23 cellular contexts compared by ENCODE assay signal in the genomic region with DNA sequence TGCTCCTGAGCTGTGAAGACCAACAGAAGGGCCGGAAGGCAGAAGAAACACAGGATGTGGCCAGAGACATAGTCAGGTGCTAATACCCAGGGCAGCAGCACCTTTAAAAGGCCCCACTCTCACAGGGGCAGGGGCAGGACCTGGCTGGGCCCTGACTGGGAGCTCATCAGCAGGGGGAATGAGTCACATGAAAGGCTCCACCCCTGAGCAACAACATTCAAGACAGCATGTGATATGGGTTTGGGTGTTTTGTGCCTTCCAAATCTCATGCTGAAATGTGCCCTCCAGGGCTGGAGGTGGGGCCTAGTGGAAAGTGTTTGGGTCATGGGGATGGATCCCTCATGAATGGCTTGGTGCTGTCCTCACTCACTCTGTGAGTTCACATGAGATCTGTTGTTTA.
DNase-seq lines count a peak whose midpoint lies in the region; ATAC-seq and TF ChIP-seq lines count a peak whose summit lies in the region.
"Had no signal": no experiment of that assay in that cellular context is flagged by ENCODE, and none has a peak within 500 bp of the region (broad histone marks: within the 10 kb centered on the region; RNA-seq: fewer than 3 reads in every experiment).

No MANE protein-coding gene starts in this region.

- POLR2A ChIA-PET in GM10248 (lab: Yijun Ruan, JAX) = no interaction called here

- ATAC-seq in activated naive CD8-positive, alpha-beta T cell treated with anti-CD3 and anti-CD28 coated beads, Interleukin-2, amount 50 U/mL, for 24 hours = peak; percentile 69
- ATAC-seq in natural killer cell = peak; percentile 81 to 96 (median 86)
- ATAC-seq: body of pancreas, lower lobe of right lung, Panc1, right cardiac atrium had no signal

- no peak for TF ChIP-seq CTCF in natural killer cell (IDR thresholded peaks at IDR 0.05)
- TF ChIP-seq CTCF in GM10248 (IDR thresholded peaks at IDR 0.05; ENCODE audit: control extremely low read depth, extremely low read depth, low read depth, missing control alignments) = no peak

- CTCF ChIA-PET in GM10248 (lab: Yijun Ruan, JAX) = no interaction called here

- peaks cover 26% of the 10 kb centered on the region for H3K4me1 Mint-ChIP-seq in activated naive CD8-positive, alpha-beta T cell treated with anti-CD3 and anti-CD28 coated beads, Interleukin-2, amount 50 U/mL, for 24 hours
- peaks cover 26 to 33% of the 10 kb centered on the region in 2 donors for H3K4me1 Mint-ChIP-seq in natural killer cell

- H3K9me3 Mint-ChIP-seq in activated naive CD8-positive, alpha-beta T cell treated with anti-CD3 and anti-CD28 coated beads, Interleukin-2, amount 50 U/mL, for 24 hours = peaks cover 11% of the 10 kb centered on the region
- H3K9me3 Mint-ChIP-seq in natural killer cell = no peaks in the 10 kb centered on the region

- intact Hi-C loops in natural killer cell (cut with micrococcal nuclease) = loop anchor here (5.0 kb wide), 1 partner anchor 35 kb away; no protein-coding TSS in a partner anchor

- no peaks in the 10 kb centered on the region for H3K27me3 Mint-ChIP-seq in activated naive CD8-positive, alpha-beta T cell treated with anti-CD3 and anti-CD28 coated beads, Interleukin-2, amount 50 U/mL, for 24 hours
- H3K27me3 Mint-ChIP-seq in natural killer cell (ENCODE audit: low read depth in 2 of 2) = peaks cover 2 to 3% of the 10 kb centered on the region in 2 donors

- no peaks in the 10 kb centered on the region for H3K36me3 ChIP-seq in H7 (replicated peaks; ENCODE audit: control insufficient read depth, insufficient read depth, low read length)
- H3K36me3 ChIP-seq: BE2C, lower lobe of right lung, stomach had no signal

- H3K36me3 Mint-ChIP-seq in activated naive CD8-positive, alpha-beta T cell treated with anti-CD3 and anti-CD28 coated beads, Interleukin-2, amount 50 U/mL, for 24 hours (ENCODE audit: low read depth) = peaks cover 4% of the 10 kb centered on the region
- no peaks in the 10 kb centered on the region for H3K36me3 Mint-ChIP-seq in natural killer cell

- no peak overlapping the region for H3K4me3 Mint-ChIP-seq in activated naive CD8-positive, alpha-beta T cell treated with anti-CD3 and anti-CD28 coated beads, Interleukin-2, amount 50 U/mL, for 24 hours
- H3K4me3 Mint-ChIP-seq in natural killer cell = no peak overlapping the region
- H3K4me3 Mint-ChIP-seq: activated naive CD8-positive, alpha-beta T cell had no signal

- DNase-seq in NK-92 treated with Interleukin-12 subunit alpha and Interleukin-12 subunit beta, amount 100 ng/mL, for 24 hours (lab: John Stamatoyannopoulos, UW) = peak; percentile 75
- DNase-seq in NK-92 (lab: John Stamatoyannopoulos, UW; ENCODE audit: unreplicated experiment) = no peak
- peak; percentile 25 for DNase-seq in COLO829 (ENCODE audit: low spot score)
- DNase-seq in activated naive CD8-positive, alpha-beta T cell treated with anti-CD3 and anti-CD28 coated beads, Interleukin-2, amount 50 U/mL, for 24 hours = peak; percentile 10
- peak; percentile 39 for DNase-seq in natural killer cell
- no peak for DNase-seq in H7
- no peak for DNase-seq in GM10248 (ENCODE audit: extremely low spot score)
- no peak for DNase-seq in activated naive CD4-positive, alpha-beta T cell treated with anti-CD3 and anti-CD28 coated beads, Interleukin-2, amount 50 U/mL, for 16 hours
- DNase-seq: 8988T; activated CD4-positive, alpha-beta T cell treated with anti-CD3 and anti-CD28 coated beads for 1 hour; BE2C; body of pancreas; GOT3; lower lobe of right lung; NCI-H1436; NCI-H82; right cardiac atrium; stomach; T-helper 9 cell; trophoblast cell had no signal

- H3K4me3 ChIP-seq in H7 (ENCODE audit: insufficient read depth, low read depth, low read length) = no peak overlapping the region
- H3K4me3 ChIP-seq: body of pancreas, coronary artery, lower lobe of right lung, stomach had no signal

- H3K27ac Mint-ChIP-seq in activated naive CD8-positive, alpha-beta T cell treated with anti-CD3 and anti-CD28 coated beads, Interleukin-2, amount 50 U/mL, for 24 hours = no peak overlapping the region
- peak overlapping the region; percentile 64 to 84 for H3K27ac Mint-ChIP-seq in natural killer cell
- H3K27ac Mint-ChIP-seq: activated naive CD8-positive, alpha-beta T cell had no signal

- no peaks in the 10 kb centered on the region for H3K27me3 ChIP-seq in H7 (ENCODE audit: control insufficient read depth, insufficient read depth, low read length)
- H3K27me3 ChIP-seq: BE2C, body of pancreas, stomach had no signal

Comparison
In these comparisons a context has a peak if more than half of its experiments do, and no peak if none do; other contexts are left out.
1. DNase-seq: peak in NK-92 treated with Interleukin-12 subunit alpha and Interleukin-12 subunit beta, amount 100 ng/mL, for 24 hours (single experiment), COLO829 (single experiment), activated naive CD8-positive, alpha-beta T cell treated with anti-CD3 and anti-CD28 coated beads, Interleukin-2, amount 50 U/mL, for 24 hours (single experiment) and natural killer cell (single experiment); none in NK-92 (single experiment), H7 (single experiment), GM10248 (single experiment) and activated naive CD4-positive, alpha-beta T cell treated with anti-CD3 and anti-CD28 coated beads, Interleukin-2, amount 50 U/mL, for 16 hours (single experiment).